7 cellular contexts compared by ENCODE assay signal in genomic region chr1:246875041-246876026, GRCh38. TPM values are rescaled to one million over a fixed set of nuclear protein-coding genes. Genes with fewer than 3 reads are reported as not detected.
A peak's percentile ranks its signal among the peaks of the same experiment; 100 is the strongest.
DNase-seq lines count a peak whose midpoint lies in the region; ATAC-seq and TF ChIP-seq lines count a peak whose summit lies in the region.

No MANE protein-coding gene starts in this region.

- H3K4me1 ChIP-seq in A673 (ENCODE audit: insufficient read depth, low read length, poor library complexity, severe bottlenecking): no peaks in the 10 kb centered on the region

- no peak overlapping the region for H3K27ac ChIP-seq in A673 (ENCODE audit: low read depth, low read length, poor library complexity, severe bottlenecking)

- H3K36me3 ChIP-seq in A673 (ENCODE audit: insufficient read depth, low read length, poor library complexity, severe bottlenecking): peaks cover 63% of the 10 kb centered on the region

- H3K9me3 ChIP-seq in A673 (ENCODE audit: low read depth, low read length, poor library complexity, severe bottlenecking): no peaks in the 10 kb centered on the region

- CTCF ChIA-PET in activated CD8-positive, alpha-beta T cell treated with anti-CD3 and anti-CD28 coated beads, Interleukin-2, amount 10 ng/mL, durations not matched to agents 7 days and 5 days (lab: Charles Lee): no interaction called here
- CTCF ChIA-PET in A673 (lab: Charles Lee): no interaction called here

- intact Hi-C loops in A673 (cut with micrococcal nuclease; ENCODE audit: unreplicated experiment): no loop called here

- H3K4me3 Mint-ChIP-seq in activated CD8-positive, alpha-beta T cell treated with anti-CD3 and anti-CD28 coated beads, Interleukin-2, amount 10 ng/mL, durations not matched to agents 7 days and 5 days: no peak overlapping the region

- BruUV-seq in A673 (replicated peaks; lab: Mats Ljungman, UMichigan): no TSS peak

- peak overlapping the region; percentile 53 for H3K27ac Mint-ChIP-seq in activated CD8-positive, alpha-beta T cell treated with anti-CD3 and anti-CD28 coated beads, Interleukin-2, amount 10 ng/mL, durations not matched to agents 7 days and 5 days

- no peaks in the 10 kb centered on the region for H3K27me3 Mint-ChIP-seq in activated CD8-positive, alpha-beta T cell treated with anti-CD3 and anti-CD28 coated beads, Interleukin-2, amount 10 ng/mL, durations not matched to agents 7 days and 5 days (ENCODE audit: low read depth)

- DNase-seq in activated CD8-positive, alpha-beta T cell treated with anti-CD3 and anti-CD28 coated beads, Interleukin-2, amount 10 ng/mL, durations not matched to agents 7 days and 5 days: no peak
- DNase-seq in non-pigmented ciliary epithelial cell (ENCODE audit: low read depth) (peak; percentile 47), NCI-H526 treated with DMSO at 0.1 percent for 48 hours (lab: John Stamatoyannopoulos, UW) (no peak), A673 (ENCODE audit: low spot score) (no peak), NCI-H524 (lab: John Stamatoyannopoulos, UW) (no peak)

- H3K9me3 Mint-ChIP-seq in activated CD8-positive, alpha-beta T cell treated with anti-CD3 and anti-CD28 coated beads, Interleukin-2, amount 10 ng/mL, durations not matched to agents 7 days and 5 days (ENCODE audit: insufficient read depth): no peaks in the 10 kb centered on the region

- peak; percentile 78 for ATAC-seq in GM18867 (IDR thresholded peaks at IDR 0.05; ENCODE audit: unreplicated experiment)
- peak; percentile 89 for ATAC-seq in HG02884 (IDR thresholded peaks at IDR 0.05; ENCODE audit: unreplicated experiment)
- ATAC-seq in activated CD8-positive, alpha-beta T cell treated with anti-CD3 and anti-CD28 coated beads, Interleukin-2, amount 10 ng/mL, durations not matched to agents 7 days and 5 days: no peak

- POLR2A ChIA-PET in activated CD8-positive, alpha-beta T cell treated with anti-CD3 and anti-CD28 coated beads, Interleukin-2, amount 10 ng/mL, durations not matched to agents 7 days and 5 days (lab: Charles Lee): no interaction called here
- POLR2A ChIA-PET in A673 (lab: Charles Lee; ENCODE audit: low non-redundant PET): interaction anchor here (0.5 kb wide), 1 partner anchor 228 kb away, joined by 17 read pairs; no protein-coding TSS in a partner anchor

- TF ChIP-seq CTCF in A673 (conservative IDR thresholded peaks at IDR 0.05; ENCODE audit: low read depth, low read length): no peak

- H3K27me3 ChIP-seq in A673 (replicated peaks; ENCODE audit: insufficient read depth, low read depth, low read length, poor library complexity): no peaks in the 10 kb centered on the region

- no peak overlapping the region for H3K4me3 ChIP-seq in A673 (ENCODE audit: low read depth, low read length, poor library complexity, severe bottlenecking)

- peaks cover 8% of the 10 kb centered on the region for H3K4me1 Mint-ChIP-seq in activated CD8-positive, alpha-beta T cell treated with anti-CD3 and anti-CD28 coated beads, Interleukin-2, amount 10 ng/mL, durations not matched to agents 7 days and 5 days (ENCODE audit: low read depth)

- peaks cover 56% of the 10 kb centered on the region for H3K36me3 Mint-ChIP-seq in activated CD8-positive, alpha-beta T cell treated with anti-CD3 and anti-CD28 coated beads, Interleukin-2, amount 10 ng/mL, durations not matched to agents 7 days and 5 days (ENCODE audit: low read depth)

RNA-seq across cellular contexts. Expression of gene AHCTF1, which starts 56.4 kb away (rescaled TPM):
- total RNA-seq in activated CD8-positive, alpha-beta T cell treated with anti-CD3 and anti-CD28 coated beads, Interleukin-2, amount 10 ng/mL, durations not matched to agents 7 days and 5 days: 10 to 100 TPM; 30.4 to 33.4 TPM
- total RNA-seq in A673 (2021): 64.1 and 65.8 TPM in 2 replicates
